In the genomic region with DNA sequence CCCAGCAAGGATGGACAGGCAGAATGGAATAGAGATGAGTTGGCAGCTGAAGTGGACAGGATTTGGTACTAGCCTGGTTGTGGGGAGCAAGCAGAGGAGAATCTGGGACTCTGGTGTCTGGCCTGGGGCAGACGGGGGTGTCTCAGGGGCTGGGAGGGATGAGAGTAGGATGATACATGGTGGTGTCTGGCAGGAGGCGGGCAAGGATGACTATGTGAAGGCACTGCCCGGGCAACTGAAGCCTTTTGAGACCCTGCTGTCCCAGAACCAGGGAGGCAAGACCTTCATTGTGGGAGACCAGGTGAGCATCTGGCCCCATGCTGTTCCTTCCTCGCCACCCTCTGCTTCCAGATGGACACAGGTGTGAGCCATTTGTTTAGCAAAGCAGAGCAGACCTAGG, we compare ENCODE assay signal across 11 cellular contexts. TPM values are rescaled to one million over a fixed set of nuclear protein-coding genes. Genes with fewer than 3 reads are reported as not detected.
DNase-seq lines count a peak whose midpoint lies in the region; ATAC-seq and TF ChIP-seq lines count a peak whose summit lies in the region.
"Had no signal": no experiment of that assay in that cellular context is flagged by ENCODE, and none has a peak within 500 bp of the region (broad histone marks: within the 10 kb centered on the region; RNA-seq: fewer than 3 reads in every experiment).

No MANE protein-coding gene starts in this region.

- no peaks in the 10 kb centered on the region for H3K9me3 ChIP-seq in RWPE2 (ENCODE audit: severe bottlenecking)
- no peaks in the 10 kb centered on the region for H3K9me3 ChIP-seq in esophagus (ENCODE audit: control insufficient read depth in 2 of 2, insufficient read depth in 1 of 2, low read depth in 1 of 2, low read length in 1 of 2)
- H3K9me3 ChIP-seq: mucosa of descending colon had no signal

- H3K36me3 ChIP-seq in RWPE2 (ENCODE audit: low read depth) (peaks cover 36% of the 10 kb centered on the region), esophagus (ENCODE audit: control insufficient read depth in 2 of 2, insufficient read depth in 2 of 2, low read length in 1 of 2) (peaks cover 3 to 22% of the 10 kb centered on the region in 2 donors)

- no peak overlapping the region for H3K4me3 ChIP-seq in RWPE2 (ENCODE audit: severe bottlenecking)
- H3K4me3 ChIP-seq in esophagus (ENCODE audit: low read depth in 1 of 2, low read length in 2 of 2) = peak overlapping the region in 1 of 2 donors; percentile 73
- H3K4me3 ChIP-seq: mucosa of descending colon had no signal

- DNase-seq in activated CD4-positive, alpha-beta T cell treated with anti-CD3 and anti-CD28 coated beads, Interleukin-2, amount 10 ng/mL, durations not matched to agents 24 days and 14 days = peak; percentile 60
- no peak for DNase-seq in activated CD4-positive, alpha-beta T cell treated with anti-CD3 and anti-CD28 coated beads for 36 hours
- DNase-seq in RWPE2 (ENCODE audit: low spot score) (no peak), Kasumi-1 (lab: John Stamatoyannopoulos, UW) (no peak), DMS153 (lab: John Stamatoyannopoulos, UW) (no peak)
- DNase-seq in stimulated activated effector memory CD8-positive, alpha-beta T cell treated with anti-CD3 and anti-CD28 coated beads, Interleukin-12 subunit alpha, Interleukin-12 subunit beta, amount 100 ng/mL, for 72 hours (ENCODE audit: low spot score in 2 of 2) = no peak
- DNase-seq in stimulated activated CD8-positive, alpha-beta memory T cell treated with anti-CD3 and anti-CD28 coated beads, Interleukin-4, amount 100 ng/mL, for 48 hours = no peak
- DNase-seq: activated naive CD4-positive, alpha-beta T cell; mucosa of descending colon had no signal

- no peak overlapping the region for H3K4me3 Mint-ChIP-seq in activated CD4-positive, alpha-beta T cell treated with anti-CD3 and anti-CD28 coated beads, Interleukin-2, amount 10 ng/mL, durations not matched to agents 24 days and 14 days
- no peak overlapping the region for H3K4me3 Mint-ChIP-seq in activated CD4-positive, alpha-beta T cell treated with anti-CD3 and anti-CD28 coated beads for 36 hours
- peak overlapping the region; percentile 82 for H3K4me3 Mint-ChIP-seq in stimulated activated effector memory CD8-positive, alpha-beta T cell treated with anti-CD3 and anti-CD28 coated beads, Interleukin-12 subunit alpha, Interleukin-12 subunit beta, amount 100 ng/mL, for 72 hours

- POLR2A ChIA-PET in activated CD4-positive, alpha-beta T cell treated with anti-CD3 and anti-CD28 coated beads for 36 hours (lab: Charles Lee) = interaction anchor here (1.0 kb wide), 1 partner anchor 875 kb away, joined by 3 read pairs; a partner anchor contains a TSS

- no peak for TF ChIP-seq CTCF in RWPE2 (IDR thresholded peaks at IDR 0.05; ENCODE audit: poor library complexity, severe bottlenecking)

- H3K4me1 Mint-ChIP-seq in activated CD4-positive, alpha-beta T cell treated with anti-CD3 and anti-CD28 coated beads, Interleukin-2, amount 10 ng/mL, durations not matched to agents 24 days and 14 days = peaks cover 26% of the 10 kb centered on the region
- peaks cover 37% of the 10 kb centered on the region for H3K4me1 Mint-ChIP-seq in activated CD4-positive, alpha-beta T cell treated with anti-CD3 and anti-CD28 coated beads for 36 hours
- peaks cover 52% of the 10 kb centered on the region for H3K4me1 Mint-ChIP-seq in stimulated activated effector memory CD8-positive, alpha-beta T cell treated with anti-CD3 and anti-CD28 coated beads, Interleukin-12 subunit alpha, Interleukin-12 subunit beta, amount 100 ng/mL, for 72 hours

- no peak overlapping the region for H3K27ac Mint-ChIP-seq in activated CD4-positive, alpha-beta T cell treated with anti-CD3 and anti-CD28 coated beads, Interleukin-2, amount 10 ng/mL, durations not matched to agents 24 days and 14 days
- no peak overlapping the region for H3K27ac Mint-ChIP-seq in activated CD4-positive, alpha-beta T cell treated with anti-CD3 and anti-CD28 coated beads for 36 hours
- H3K27ac Mint-ChIP-seq in stimulated activated effector memory CD8-positive, alpha-beta T cell treated with anti-CD3 and anti-CD28 coated beads, Interleukin-12 subunit alpha, Interleukin-12 subunit beta, amount 100 ng/mL, for 72 hours = peak overlapping the region; percentile 91

- peaks cover 26% of the 10 kb centered on the region for H3K4me1 ChIP-seq in RWPE2 (ENCODE audit: insufficient read depth, poor library complexity, severe bottlenecking)
- peaks cover 0 to 15% of the 10 kb centered on the region in 2 donors for H3K4me1 ChIP-seq in esophagus (ENCODE audit: control insufficient read depth in 2 of 2, insufficient read depth in 2 of 2, low read length in 1 of 2)

- H3K9me3 Mint-ChIP-seq in activated CD4-positive, alpha-beta T cell treated with anti-CD3 and anti-CD28 coated beads, Interleukin-2, amount 10 ng/mL, durations not matched to agents 24 days and 14 days = no peaks in the 10 kb centered on the region
- peaks cover 6% of the 10 kb centered on the region for H3K9me3 Mint-ChIP-seq in activated CD4-positive, alpha-beta T cell treated with anti-CD3 and anti-CD28 coated beads for 36 hours (ENCODE audit: low read depth)
- peaks cover 6% of the 10 kb centered on the region for H3K9me3 Mint-ChIP-seq in stimulated activated effector memory CD8-positive, alpha-beta T cell treated with anti-CD3 and anti-CD28 coated beads, Interleukin-12 subunit alpha, Interleukin-12 subunit beta, amount 100 ng/mL, for 72 hours

- peaks cover 29% of the 10 kb centered on the region for H3K36me3 Mint-ChIP-seq in activated CD4-positive, alpha-beta T cell treated with anti-CD3 and anti-CD28 coated beads, Interleukin-2, amount 10 ng/mL, durations not matched to agents 24 days and 14 days (ENCODE audit: low read depth)
- peaks cover 40% of the 10 kb centered on the region for H3K36me3 Mint-ChIP-seq in activated CD4-positive, alpha-beta T cell treated with anti-CD3 and anti-CD28 coated beads for 36 hours (ENCODE audit: low read depth)
- H3K36me3 Mint-ChIP-seq in stimulated activated effector memory CD8-positive, alpha-beta T cell treated with anti-CD3 and anti-CD28 coated beads, Interleukin-12 subunit alpha, Interleukin-12 subunit beta, amount 100 ng/mL, for 72 hours = peaks cover 31% of the 10 kb centered on the region

- WGBS in esophagus, 2 donors = 88 to 96% methylated on average over 4 of the region's 4 CpGs

- H3K27ac ChIP-seq in RWPE2 (ENCODE audit: poor library complexity, severe bottlenecking) (peak overlapping the region; percentile 92), esophagus (ENCODE audit: low read depth in 2 of 2, low read length in 1 of 2) (peak overlapping the region; percentile 99 to 100)

- H3K27me3 Mint-ChIP-seq in activated CD4-positive, alpha-beta T cell treated with anti-CD3 and anti-CD28 coated beads, Interleukin-2, amount 10 ng/mL, durations not matched to agents 24 days and 14 days = peaks cover 6% of the 10 kb centered on the region
- H3K27me3 Mint-ChIP-seq in activated CD4-positive, alpha-beta T cell treated with anti-CD3 and anti-CD28 coated beads for 36 hours = peaks cover 2% of the 10 kb centered on the region

- intact Hi-C loops in activated CD4-positive, alpha-beta T cell treated with anti-CD3 and anti-CD28 coated beads, Interleukin-2, amount 10 ng/mL, durations not matched to agents 24 days and 14 days (cut with micrococcal nuclease) = loop anchor here (10.0 kb wide), 1 partner anchor 231 kb away; a partner anchor contains a TSS
- intact Hi-C loops in activated CD4-positive, alpha-beta T cell treated with anti-CD3 and anti-CD28 coated beads for 36 hours (cut with DNase I, micrococcal nuclease) = no loop called here

- CTCF ChIA-PET in activated CD4-positive, alpha-beta T cell treated with anti-CD3 and anti-CD28 coated beads for 36 hours (lab: Charles Lee) = interaction anchor here (1.1 kb wide), 1 partner anchor 31 kb away, joined by 5 read pairs; no protein-coding TSS in a partner anchor

- no peak for ATAC-seq in activated CD4-positive, alpha-beta T cell treated with anti-CD3 and anti-CD28 coated beads for 36 hours
- no peak for ATAC-seq in RWPE2 (ENCODE audit: low read depth)
- no peak for ATAC-seq in stimulated activated effector memory CD8-positive, alpha-beta T cell treated with anti-CD3 and anti-CD28 coated beads, Interleukin-12 subunit alpha, Interleukin-12 subunit beta, amount 100 ng/mL, for 72 hours
- ATAC-seq: mucosa of descending colon had no signal

- H3K27me3 ChIP-seq in RWPE2 (ENCODE audit: insufficient read depth, poor library complexity, severe bottlenecking) (no peaks in the 10 kb centered on the region), esophagus (ENCODE audit: control insufficient read depth in 1 of 2, insufficient read depth in 2 of 2, low read length in 2 of 2) (no peaks in the 10 kb centered on the region)

RNA-seq across cellular contexts. Expression of a gene that starts 2.3 kb away (rescaled TPM):
- total RNA-seq in activated CD4-positive, alpha-beta T cell treated with anti-CD3 and anti-CD28 coated beads, Interleukin-2, amount 10 ng/mL, durations not matched to agents 24 days and 14 days = 305 and 312 TPM in 2 replicates
- 100 to 1,000 TPM; 376 to 463 TPM for total RNA-seq in activated CD4-positive, alpha-beta T cell treated with anti-CD3 and anti-CD28 coated beads for 36 hours
- polyA plus RNA-seq in esophagus = 1,000 to 10,000 TPM; 3,504 to 3,523 TPM

RNA-seq across cellular contexts. Expression of a gene that starts 20.8 kb away (rescaled TPM):
- 304 and 321 TPM in 2 replicates for total RNA-seq in activated CD4-positive, alpha-beta T cell treated with anti-CD3 and anti-CD28 coated beads, Interleukin-2, amount 10 ng/mL, durations not matched to agents 24 days and 14 days
- 100 to 1,000 TPM; 253 to 287 TPM for total RNA-seq in activated CD4-positive, alpha-beta T cell treated with anti-CD3 and anti-CD28 coated beads for 36 hours
- 100 to 1,000 TPM; 122 to 137 TPM for polyA plus RNA-seq in esophagus

RNA-seq across cellular contexts. Expression of a gene that starts 43.8 kb away (rescaled TPM):
- 22.2 and 22.6 TPM in 2 replicates for total RNA-seq in activated CD4-positive, alpha-beta T cell treated with anti-CD3 and anti-CD28 coated beads, Interleukin-2, amount 10 ng/mL, durations not matched to agents 24 days and 14 days
- 10 to 100 TPM; 17.0 to 23.4 TPM for total RNA-seq in activated CD4-positive, alpha-beta T cell treated with anti-CD3 and anti-CD28 coated beads for 36 hours
- polyA plus RNA-seq in esophagus = 10 to 100 TPM; 43.1 to 59.3 TPM

RNA-seq across cellular contexts. Expression of a gene that starts 53.7 kb away (rescaled TPM):
- not detected in 2 replicates for total RNA-seq in activated CD4-positive, alpha-beta T cell treated with anti-CD3 and anti-CD28 coated beads, Interleukin-2, amount 10 ng/mL, durations not matched to agents 24 days and 14 days
- not detected for total RNA-seq in activated CD4-positive, alpha-beta T cell treated with anti-CD3 and anti-CD28 coated beads for 36 hours
- not detected for polyA plus RNA-seq in esophagus
- total RNA-seq: skeletal muscle tissue had no signal
